ENCODE assay signal across 23 cellular contexts in genomic region chr9:79641055-79641454, GRCh38.
"Had no signal": no experiment of that assay in that cellular context is flagged by ENCODE, and none has a peak within 500 bp of the region (broad histone marks: within the 10 kb centered on the region; RNA-seq: fewer than 3 reads in every experiment).

No MANE protein-coding gene starts in this region.

- H3K9me3 Mint-ChIP-seq: endodermal cell; natural killer cell treated with Interleukin-12 subunit alpha and Interleukin-12 subunit beta and Interleukin-15 and Interleukin-18, amount 100 ng/mL, for 72 hours had no signal

- H3K4me3 Mint-ChIP-seq: activated CD8-positive, alpha-beta T cell treated with anti-CD3 and anti-CD28 coated beads, Interleukin-2, amount 10 ng/mL, durations not matched to agents 7 days and 5 days; activated naive CD4-positive, alpha-beta T cell treated with anti-CD3 and anti-CD28 coated beads, Interleukin-2, amount 50 U/mL, for 24 hours; endodermal cell; natural killer cell treated with Interleukin-12 subunit alpha and Interleukin-12 subunit beta and Interleukin-15 and Interleukin-18, amount 100 ng/mL, for 72 hours; stimulated activated naive B cell treated with anti-CD40 and anti-IgM and Interleukin-4, amounts not matched to agents 10 μg/mL and 1 μg/mL and 100 μg/mL, for 72 hours; T-helper 2 cell treated with Interferon-gamma antibody and Interleukin-4, amounts not matched to agents 5 μg/mL and 100 μg/mL, for 36 hours had no signal

- H3K27me3 Mint-ChIP-seq: activated naive CD4-positive, alpha-beta T cell treated with anti-CD3 and anti-CD28 coated beads, Interleukin-2, amount 50 U/mL, for 24 hours; natural killer cell treated with Interleukin-12 subunit alpha and Interleukin-12 subunit beta and Interleukin-15 and Interleukin-18, amount 100 ng/mL, for 72 hours; stimulated activated naive B cell treated with anti-CD40 and anti-IgM and Interleukin-4, amounts not matched to agents 10 μg/mL and 1 μg/mL and 100 μg/mL, for 72 hours had no signal

- H3K27ac Mint-ChIP-seq: activated CD8-positive, alpha-beta T cell treated with anti-CD3 and anti-CD28 coated beads, Interleukin-2, amount 10 ng/mL, durations not matched to agents 7 days and 5 days; activated naive CD4-positive, alpha-beta T cell treated with anti-CD3 and anti-CD28 coated beads, Interleukin-2, amount 50 U/mL, for 24 hours; endodermal cell; stimulated activated naive B cell treated with anti-CD40 and anti-IgM and Interleukin-4, amounts not matched to agents 10 μg/mL and 1 μg/mL and 100 μg/mL, for 72 hours; T-helper 2 cell treated with Interferon-gamma antibody and Interleukin-4, amounts not matched to agents 5 μg/mL and 100 μg/mL, for 36 hours had no signal

- FAIRE-seq: colon, islet of Langerhans, urothelium cell line had no signal

- DNase-seq: activated CD4-positive, alpha-beta T cell treated with anti-CD3 and anti-CD28 coated beads for 1 hour; activated CD4-positive, alpha-beta T cell treated with anti-CD3 and anti-CD28 coated beads, Interleukin-2, amount 50 U/mL, for 1 hour; activated CD8-positive, alpha-beta T cell treated with anti-CD3 and anti-CD28 coated beads, Interleukin-2, amount 10 ng/mL, durations not matched to agents 7 days and 5 days; activated gamma-delta T cell treated with Interleukin-2 at 50 U/mL for 16 hours; central memory CD4-positive, alpha-beta T cell; endodermal cell; gastrocnemius medialis; hypothalamus; left ventricle myocardium superior; mammary epithelial cell; midbrain; occipital lobe; sigmoid colon; stimulated activated CD4-positive, alpha-beta T cell treated with anti-CD3 and anti-CD28 coated beads, Interleukin-15, amount 100 ng/mL, for 24 hours; stimulated activated naive B cell treated with anti-CD40 and anti-IgM and Interleukin-4, amounts not matched to agents 10 μg/mL and 1 μg/mL and 100 μg/mL, for 72 hours; transverse colon; WERI-Rb-1 had no signal

- ATAC-seq: activated CD8-positive, alpha-beta T cell treated with anti-CD3 and anti-CD28 coated beads, Interleukin-2, amount 10 ng/mL, durations not matched to agents 7 days and 5 days; gastrocnemius medialis; left ventricle myocardium superior; natural killer cell treated with Interleukin-12 subunit alpha and Interleukin-12 subunit beta and Interleukin-15 and Interleukin-18, amount 100 ng/mL, for 72 hours; stimulated activated naive B cell treated with anti-CD40 and anti-IgM and Interleukin-4, amounts not matched to agents 10 μg/mL and 1 μg/mL and 100 μg/mL, for 72 hours had no signal
